7 cellular contexts compared by ENCODE assay signal in the genomic region with DNA sequence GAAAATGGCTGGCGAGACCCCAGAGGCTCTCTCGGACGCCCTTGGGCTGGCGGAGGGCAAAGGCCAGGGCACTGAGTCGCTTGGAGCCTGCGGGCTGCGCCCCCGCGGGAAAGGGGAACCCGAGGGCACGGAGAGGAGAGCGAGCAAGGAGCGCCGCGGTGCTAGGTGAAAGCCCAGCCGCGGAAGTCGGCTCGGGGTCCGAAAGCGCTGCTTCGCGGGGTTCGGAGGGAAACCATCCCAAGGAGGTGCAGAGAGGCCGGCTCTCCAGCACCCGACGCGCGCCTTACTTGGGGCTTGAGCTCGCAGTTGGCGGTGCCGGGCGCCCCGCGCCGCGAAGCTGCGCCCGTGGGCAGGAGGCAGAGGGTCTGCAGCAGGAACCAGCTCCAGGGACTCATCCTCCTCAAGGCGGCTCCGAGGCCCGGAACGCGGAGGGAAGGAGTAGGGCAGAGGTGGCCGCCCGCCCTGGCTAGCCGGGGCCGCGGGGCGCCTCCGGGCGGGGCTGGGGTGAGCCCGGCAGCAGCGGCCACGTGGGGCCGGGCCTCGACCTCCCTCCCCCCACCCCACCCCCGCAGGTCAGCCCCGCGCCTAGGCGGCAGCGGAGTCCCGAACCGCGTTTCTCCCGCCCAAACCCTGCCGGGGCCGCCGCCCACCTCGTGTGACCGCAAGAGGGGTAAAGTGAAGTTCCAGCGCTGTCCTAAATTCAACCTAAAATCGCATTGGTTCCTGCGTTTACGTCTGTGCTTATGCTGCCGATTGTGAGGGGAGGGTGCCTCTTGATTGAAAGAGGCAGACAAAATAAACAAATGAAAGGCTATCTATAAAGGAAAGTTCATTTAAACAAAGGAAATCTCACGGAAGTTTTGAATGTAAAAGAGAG. TPM values are rescaled to one million over a fixed set of nuclear protein-coding genes. Genes with fewer than 3 reads are reported as not detected.
DNase-seq lines count a peak whose midpoint lies in the region; ATAC-seq, FAIRE-seq and TF ChIP-seq lines count a peak whose summit lies in the region.

Gene TRABD2A, minus strand, starts transcription at position 440 of the 877 bp plus-strand sequence. Its CDS starts 45 bp downstream, at position 395.

- intact Hi-C loops in GM12878 (cut with micrococcal nuclease; ENCODE audit: unreplicated experiment) = loop anchor here (1.0 to 5.0 kb wide), 2 partner anchors 24 to 131 kb away; partner anchors contain the start of gene TMSB10

- no peak for TF ChIP-seq POLR2A in GM12878 (IDR thresholded peaks at IDR 0.05; ENCODE audit: low read depth, low read length)

- H3K9ac ChIP-seq in GM23248 (peak within 1 kb of the TSS; percentile 64), SK-N-MC (ENCODE audit: insufficient read length) (no peak within 1 kb of the TSS), GM12878 (ENCODE audit: control insufficient read depth, insufficient read depth, low read length) (peak within 1 kb of the TSS; percentile 42), keratinocyte (ENCODE audit: control insufficient read depth, extremely low read depth, insufficient read depth, low read length) (peak within 1 kb of the TSS; percentile 23)

- POLR2A ChIA-PET in GM12878 (lab: Charles Lee) = interaction anchor here (0.7 to 3.1 kb wide), 7 partner anchors 13 to 48 kb away, joined by 3 to 11 read pairs (median 4); no protein-coding TSS in a partner anchor

- 0 out of 2 replicates have a peak, but pooled peaks cover 4% of the 10 kb centered on the region for H3K4me1 ChIP-seq in GM23248 (ENCODE audit: insufficient read depth)
- peaks cover 16% of the 10 kb centered on the region for H3K4me1 ChIP-seq in GM12878 (ENCODE audit: control insufficient read depth, insufficient read depth, low read length)
- peaks cover 12% of the 10 kb centered on the region for H3K4me1 ChIP-seq in keratinocyte (ENCODE audit: control insufficient read depth, extremely low read depth, insufficient read depth, low read length)

- H3K9me1 ChIP-seq in keratinocyte (ENCODE audit: control insufficient read depth, extremely low read depth, insufficient read depth, low read length) = no peaks in the 10 kb centered on the region

- FAIRE-seq in GM12878 (lab: Jason Lieb, UNC) (no peak), keratinocyte (lab: Jason Lieb, UNC) (no peak)

- in situ Hi-C loops in GM23248 (cut with MboI) = no loop called here
- in situ Hi-C loops in GM12878 (cut with MboI) = loop anchor here (10.0 kb wide), 1 partner anchor 404 kb away; no protein-coding TSS in a partner anchor

- peak within 1 kb of the TSS; percentile 79 for H3K4me3 ChIP-seq in GM23248
- H3K4me3 ChIP-seq in SK-N-MC = peak within 1 kb of the TSS; percentile 71
- peak within 1 kb of the TSS; percentile 67 for H3K4me3 ChIP-seq in GM12878
- H3K4me3 ChIP-seq in keratinocyte (ENCODE audit: control insufficient read depth in 2 of 3, extremely low read depth in 1 of 3, insufficient read depth in 2 of 3, low read depth in 1 of 3, low read length in 3 of 3) = peak within 1 kb of the TSS; percentile 35 to 71 (median 68)

- TF ChIP-seq CTCF in GM12878 (IDR thresholded peaks at IDR 0.05 in 2 of 3, conservative IDR thresholded peaks at IDR 0.05 in 1 of 3; ENCODE audit: control insufficient read depth in 2 of 3, extremely low read depth in 1 of 3, insufficient read depth in 1 of 3, low read depth in 3 of 3, low read length in 3 of 3) = no peak
- no peak for TF ChIP-seq CTCF in keratinocyte (optimal IDR thresholded peaks at IDR 0.05 in 1 of 3, IDR thresholded peaks at IDR 0.05 in 1 of 3, conservative IDR thresholded peaks at IDR 0.05 in 1 of 3; ENCODE audit: extremely low read depth in 1 of 3, insufficient read depth in 2 of 3, low read length in 3 of 3)

- H3K4me2 ChIP-seq in GM23248 (ENCODE audit: unreplicated experiment) = peak within 1 kb of the TSS; percentile 94
- peak within 1 kb of the TSS; percentile 97 for H3K4me2 ChIP-seq in GM12878 (ENCODE audit: control insufficient read depth, insufficient read depth)
- H3K4me2 ChIP-seq in keratinocyte (ENCODE audit: control insufficient read depth, extremely low read depth, insufficient read depth, low read depth, low read length) = peak within 1 kb of the TSS; percentile 98

- no peaks in the 10 kb centered on the region for H3K36me3 ChIP-seq in GM23248 (ENCODE audit: low read depth)
- H3K36me3 ChIP-seq in SK-N-MC (ENCODE audit: insufficient read depth, low read length) = no peaks in the 10 kb centered on the region
- no peaks in the 10 kb centered on the region for H3K36me3 ChIP-seq in GM12878 (ENCODE audit: control insufficient read depth in 2 of 2, insufficient read depth in 2 of 2, low read length in 1 of 2)
- H3K36me3 ChIP-seq in keratinocyte (ENCODE audit: control insufficient read depth in 2 of 2, extremely low read depth in 1 of 2, insufficient read depth in 2 of 2, low read length in 2 of 2) = no peaks in the 10 kb centered on the region

- SMC1A ChIA-PET in GM12878 (lab: Charles Lee; ENCODE audit: uncharacterized antibody, unreplicated experiment) = interaction anchor here (0.5 to 5.4 kb wide), 15 partner anchors 8 to 66 kb away, joined by 3 to 83 read pairs (median 4); no protein-coding TSS in a partner anchor

- dilution Hi-C loops in keratinocyte (cut with MboI; ENCODE audit: extremely low pct_ligation_motif_present, low sequenced_read_pairs) = no loop called here

- H3K9me3 ChIP-seq in GM23248 (ENCODE audit: low read depth) = no peaks in the 10 kb centered on the region
- no peaks in the 10 kb centered on the region for H3K9me3 ChIP-seq in SK-N-MC (ENCODE audit: low read depth, low read length)
- H3K9me3 ChIP-seq in GM12878 (replicated peaks; ENCODE audit: control insufficient read depth, insufficient read depth, low read length) = no peaks in the 10 kb centered on the region
- no peaks in the 10 kb centered on the region for H3K9me3 ChIP-seq in keratinocyte (ENCODE audit: control insufficient read depth, low read depth, low read length)

- H2AFZ ChIP-seq in GM23248 = peak within 1 kb of the TSS; percentile 90
- H2AFZ ChIP-seq in GM12878 (ENCODE audit: control insufficient read depth, low read depth, low read length) = peak within 1 kb of the TSS; percentile 54
- peak within 1 kb of the TSS; percentile 84 for H2AFZ ChIP-seq in keratinocyte (ENCODE audit: control insufficient read depth, low read length)

- no peak for TF ChIP-seq EP300 in GM12878 (IDR thresholded peaks at IDR 0.05; ENCODE audit: borderline replicate concordance in 1 of 2, control insufficient read depth in 1 of 2, low read depth in 2 of 2, low read length in 2 of 2)

- no TSS peak for BruUV-seq in GM12878 (replicated peaks; lab: Mats Ljungman, UMichigan)

- H3F3A ChIP-seq in GM23248 (ENCODE audit: insufficient read depth) = peaks cover 15% of the 10 kb centered on the region; the same call in 1 of the 2 replicates

- H3K27me3 ChIP-seq in GM23248 (replicated peaks; ENCODE audit: insufficient read depth) (no peaks in the 10 kb centered on the region), GM12878 (replicated peaks in 1 of 2; ENCODE audit: control insufficient read depth in 2 of 2, insufficient read depth in 2 of 2, low read length in 1 of 2) (peaks cover 0 to 9% of the 10 kb centered on the region in 2 experiments; a peak in 3 of 4 replicates), keratinocyte (ENCODE audit: control insufficient read depth, extremely low read depth, insufficient read depth, low read length) (peaks cover 47% of the 10 kb centered on the region)

- WGBS in GM23248 (ENCODE audit: low coverage in 1 of 2, low lambda C conversion rate in 2 of 2, missing lambda C conversion rate in 2 of 2), 2 experiments = 1% methylated on average over 53 to 54 of the region's 77 CpGs
- 1% methylated on average over 76 of the region's 77 CpGs for WGBS in GM12878 (ENCODE audit: insufficient coverage, insufficient replicate concordance, low lambda C conversion rate, missing lambda C conversion rate)

- H3K79me2 ChIP-seq in GM23248 (ENCODE audit: insufficient read depth) (no peaks in the 10 kb centered on the region), GM12878 (ENCODE audit: control insufficient read depth, insufficient read depth, low read length) (no peaks in the 10 kb centered on the region), keratinocyte (ENCODE audit: control insufficient read depth, insufficient read depth, low read length) (no peaks in the 10 kb centered on the region)

- ATAC-seq in GM12878 (peak; percentile 48), GM19328 (IDR thresholded peaks at IDR 0.05; ENCODE audit: unreplicated experiment) (no peak)

- RAD21 ChIA-PET in GM12878 (lab: Charles Lee; ENCODE audit: unreplicated experiment) = interaction anchor here (1.0 to 7.6 kb wide), 14 partner anchors 9 to 139 kb away, joined by 3 to 74 read pairs (median 4); partner anchors contain the start of gene KCMF1

- H3K27ac ChIP-seq in GM23248 (peak within 1 kb of the TSS; percentile 1; the same call in 1 of the 2 replicates), SK-N-MC (no peak within 1 kb of the TSS), GM12878 (ENCODE audit: control insufficient read depth, insufficient read depth) (no peak within 1 kb of the TSS), keratinocyte (ENCODE audit: control insufficient read depth, insufficient read depth, low read length) (no peak within 1 kb of the TSS)

- no peaks in the 10 kb centered on the region for H3K9me2 ChIP-seq in GM23248 (ENCODE audit: insufficient read depth)

- CTCF ChIA-PET in GM12878 (lab: Yijun Ruan, JAX) = interaction anchor here (0.7 to 11.1 kb wide), 11 partner anchors 10 to 250 kb away, joined by 3 to 133 read pairs (median 5); no protein-coding TSS in a partner anchor

- peak; percentile 57 for DNase-seq in GM23248
- no peak for DNase-seq in SK-N-MC (ENCODE audit: low read depth, low spot score)
- no peak for DNase-seq in GM12878 (ENCODE audit: low read depth, low spot score)
- no peak for DNase-seq in keratinocyte (ENCODE audit: low read depth, low spot score)
- DNase-seq in stimulated activated CD4-positive, alpha-beta T cell treated with anti-CD3 and anti-CD28 coated beads, Interleukin-4, amount 100 ng/mL, for 1 hour = peak; percentile 60
- DNase-seq in SHP77 (lab: John Stamatoyannopoulos, UW) = no peak

- H4K20me1 ChIP-seq in GM23248 (ENCODE audit: insufficient read depth) (no peaks in the 10 kb centered on the region), GM12878 (ENCODE audit: control insufficient read depth, insufficient read depth) (no peaks in the 10 kb centered on the region), keratinocyte (ENCODE audit: control insufficient read depth, extremely low read depth, insufficient read depth, low read length) (no peaks in the 10 kb centered on the region)

- no peak for TF ChIP-seq RAD21 in GM12878 (IDR thresholded peaks at IDR 0.05; ENCODE audit: insufficient read depth, low read depth, low read length)

RNA-seq across cellular contexts. Expression of gene TRABD2A, which starts in this region (rescaled TPM):
- total RNA-seq in GM23248 (2014; rRNA removed; shearing (Covaris generic)) = 5.0 and 5.7 TPM in 2 replicates
- polyA plus RNA-seq in GM23248 (2016; fragmentation: Nextera tagmentation; extraction: Ambion mirVana) (3.4 and 3.8 TPM in 2 replicates), GM12878 (2011; rRNA removed) (1.9 and 2.0 TPM in 2 replicates), GM12878 (2014; fragmentation: Illumina TruSeq; extraction: Trizol) (5.2 and 5.3 TPM in 2 replicates), GM12878 (2014; fragmentation: Nextera tagmentation; extraction: Ambion mirVana) (1 to 10 TPM; 1.4 to 2.3 TPM), GM12878 (2014; rRNA removed) (6.1 and 6.6 TPM in 2 replicates), GM12878 (2016; fragmentation: Nextera tagmentation; extraction: Ambion mirVana) (1 to 10 TPM; 3.0 to 3.1 TPM), keratinocyte (0.44 to 0.86 TPM (median 0.54 TPM) in 3 replicates)
- 17.5 and 20.8 TPM in 2 replicates for total RNA-seq in GM12878 (2013; cell fraction: nucleolus; rRNA removed)
- total RNA-seq in GM12878 (2014; rRNA removed) (7.6 and 9.8 TPM in 2 replicates), GM12878 (2014; rRNA removed; fragmentation: Illumina TruSeq; extraction: Trizol) (4.7 and 5.1 TPM in 2 replicates), GM12878 (2021) (5.0 and 5.7 TPM in 2 replicates)
- polyA plus RNA-seq in GM12878 (2011; ENCODE audit: low read depth) = 0.21 TPM
- polyA plus RNA-seq in GM12878 (2011; cell fraction: cytosol; rRNA removed) = 1.8 and 2.0 TPM in 2 replicates
- 3.2 and 3.3 TPM in 2 replicates for polyA plus RNA-seq in GM12878 (2011; cell fraction: nucleus; rRNA removed)
- 0.39 and 0.49 TPM in 2 replicates for polyA plus RNA-seq in GM12878 (2012)
- polyA minus RNA-seq in GM12878 (2011; rRNA and poly(A)+ RNA removed) = 3.1 TPM in 2 replicates
- 1.4 TPM in 1 of 2 replicates, not detected in the other for polyA minus RNA-seq in GM12878 (2011; cell fraction: cytosol; rRNA and poly(A)+ RNA removed)
- polyA minus RNA-seq in GM12878 (2011; cell fraction: nucleus; rRNA and poly(A)+ RNA removed) = 3.4 and 3.9 TPM in 2 replicates
- 0.25 TPM for polyA plus RNA-seq in keratinocyte (2011; ENCODE audit: low read depth)
- 0.83 and 0.89 TPM in 2 replicates for polyA plus RNA-seq in keratinocyte (2011; cell fraction: cytosol; rRNA removed)
- polyA plus RNA-seq in keratinocyte (2011; cell fraction: nucleus; rRNA removed) = 1.0 and 1.1 TPM in 2 replicates
- polyA plus RNA-seq in keratinocyte (2012; ENCODE audit: low replicate concordance) = 0.34 and 0.57 TPM in 2 replicates
- polyA minus RNA-seq in keratinocyte = 0.16 to 1.2 TPM in 2 of 3 replicates, not detected in the other
- 2.1 TPM for polyA minus RNA-seq in keratinocyte (2011; cell fraction: cytosol; rRNA and poly(A)+ RNA removed)
- 0.42 and 1.8 TPM in 2 replicates for polyA minus RNA-seq in keratinocyte (2011; cell fraction: nucleus; rRNA and poly(A)+ RNA removed)

Comparison
In these comparisons a context has a peak if more than half of its experiments do, and no peak if none do; other contexts are left out.
1. DNase-seq: peak in GM23248 (single experiment) and stimulated activated CD4-positive, alpha-beta T cell treated with anti-CD3 and anti-CD28 coated beads, Interleukin-4, amount 100 ng/mL, for 1 hour (single experiment); none in SK-N-MC (single experiment), GM12878 (single experiment), keratinocyte (single experiment) and SHP77 (0 of 2).
2. Peak in every context shown above with its lines, with median percentiles within 50 percentile points of each other: H2AFZ ChIP-seq, H3K4me2 ChIP-seq and H3K4me3 ChIP-seq.